ENCODE assay signal across 30 cellular contexts in the genomic region with DNA sequence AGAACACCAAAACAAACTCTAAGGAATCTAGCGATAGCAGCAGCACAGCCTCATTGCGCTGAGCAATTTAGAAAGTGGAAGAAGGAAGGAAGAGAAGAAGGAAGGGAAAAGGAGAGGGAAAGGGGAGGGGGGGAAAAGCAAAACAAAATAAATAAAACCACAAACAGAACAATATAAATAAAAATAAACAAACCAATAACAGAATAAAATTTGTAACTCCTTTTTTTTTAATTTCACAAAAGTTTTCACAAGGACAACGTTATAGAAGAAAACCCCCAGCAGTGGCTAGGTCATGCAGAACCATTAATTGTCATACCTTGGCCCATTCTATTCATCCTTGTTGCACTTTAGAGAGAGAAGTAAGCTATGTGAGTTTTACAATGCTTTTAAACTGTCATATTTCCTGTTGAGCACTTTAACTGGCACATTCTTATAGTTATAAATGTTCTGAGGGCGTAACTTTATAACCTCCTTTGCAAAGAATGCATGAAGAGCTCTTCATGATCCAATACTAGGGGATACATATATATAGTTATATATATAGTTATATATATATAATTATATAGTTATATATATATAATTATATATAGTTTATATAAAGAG.
"Had no signal": no experiment of that assay in that cellular context is flagged by ENCODE, and none has a peak within 500 bp of the region (broad histone marks: within the 10 kb centered on the region; RNA-seq: fewer than 3 reads in every experiment).

No MANE protein-coding gene starts in this region.

- H3K4me3 ChIP-seq: ascending aorta, body of pancreas, SK-N-MC had no signal

- H3K27me3 ChIP-seq: ascending aorta, body of pancreas had no signal

- H3K36me3 ChIP-seq: WERI-Rb-1 had no signal

- FAIRE-seq: bronchial epithelial cell had no signal

- H3K27ac ChIP-seq: ascending aorta, body of pancreas, SK-N-MC, WERI-Rb-1 had no signal

- H3K9me3 ChIP-seq: ascending aorta, body of pancreas had no signal

- H3K4me1 ChIP-seq: body of pancreas had no signal

- DNase-seq: activated CD4-positive, alpha-beta T cell treated with anti-CD3 and anti-CD28 coated beads for 48 hours; activated CD4-positive, alpha-beta T cell treated with anti-CD3 and anti-CD28 coated beads, Interleukin-2, amount 50 U/mL, for 4 hours; activated CD4-positive, CD25-positive, alpha-beta regulatory T cell treated with anti-CD3 and anti-CD28 coated beads, Interleukin-2, amount 50 U/mL, for 72 hours; activated CD8-positive, alpha-beta memory T cell treated with anti-CD3 and anti-CD28 coated beads, Interleukin-2, amount 50 U/mL, for 48 hours; activated CD8-positive, alpha-beta T cell treated with anti-CD3 and anti-CD28 coated beads, Interleukin-2, amount 10 ng/mL, durations not matched to agents 7 days and 5 days; activated effector memory CD4-positive, alpha-beta T cell treated with Interleukin-2 at 50 U/mL for 16 hours; activated naive CD4-positive, alpha-beta T cell treated with Interleukin-2 at 50 U/mL for 16 hours; activated naive CD8-positive, alpha-beta T cell treated with anti-CD3 and anti-CD28 coated beads, Interleukin-2, amount 50 U/mL, for 24 hours; activated T-cell treated with anti-CD3 and anti-CD28 coated beads, Interleukin-2, amount 50 U/mL, for 1 hour; amniotic stem cell; body of pancreas; central memory CD4-positive, alpha-beta T cell; KBM-7; NCI-H1092; NCI-H1417; NCI-H1930; NCI-H2107; NCI-H510A treated with DMSO at 0.1 percent for 48 hours; NCI-H69; NK-92 treated with Interleukin-12 subunit alpha and Interleukin-12 subunit beta, amount 100 ng/mL, for 24 hours; RPMI8226; T-cell; T-helper 2 cell; T1000; WERI-Rb-1 had no signal

- ATAC-seq: activated CD8-positive, alpha-beta T cell treated with anti-CD3 and anti-CD28 coated beads, Interleukin-2, amount 10 ng/mL, durations not matched to agents 7 days and 5 days; activated naive CD4-positive, alpha-beta T cell treated with anti-CD3 and anti-CD28 coated beads, Interleukin-2, amount 50 U/mL, for 72 hours; activated naive CD8-positive, alpha-beta T cell treated with anti-CD3 and anti-CD28 coated beads, Interleukin-2, amount 50 U/mL, for 24 hours; body of pancreas; Right ventricle myocardium inferior; T-cell had no signal
